ENCODE assay signal across 1 cellular context in genomic region chr16:48565752-48566151, GRCh38.
TF ChIP-seq lines count a peak whose summit lies in the region.

No MANE protein-coding gene starts in this region.

TF ChIP-seq in A549, 52 proteins besides CTCF, POLR2A, EP300 and RAD21:
- TF ChIP-seq MAFK (IDR thresholded peaks at IDR 0.05; ENCODE audit: partially characterized antibody): peak; percentile 19
- no peak for TF ChIP-seq EHMT2 (IDR thresholded peaks at IDR 0.05; ENCODE audit: low read depth)
